In genomic region chr2:224819075-224819474, GRCh38 we compare ENCODE assay signal across 17 cellular contexts.
A peak's percentile ranks its signal among the peaks of the same experiment; 100 is the strongest.
DNase-seq lines count a peak whose midpoint lies in the region; ATAC-seq, FAIRE-seq and TF ChIP-seq lines count a peak whose summit lies in the region.
"Had no signal": no experiment of that assay in that cellular context is flagged by ENCODE, and none has a peak within 500 bp of the region (broad histone marks: within the 10 kb centered on the region; RNA-seq: fewer than 3 reads in every experiment).

No MANE protein-coding gene starts in this region.

- peak overlapping the region; percentile 19 to 82; a peak in 3 of 6 replicates for H3K27ac ChIP-seq in A549
- no peak overlapping the region for H3K27ac ChIP-seq in neural progenitor cell
- H3K27ac ChIP-seq: gastroesophageal sphincter, neutrophil had no signal

- DNase-seq in A549 (ENCODE audit: low read depth in 1 of 2, low spot score in 1 of 2) (no peak), HFFc6 (no peak), NCI-H774 (lab: John Stamatoyannopoulos, UW) (peak; percentile 48), iris pigment epithelial cell (ENCODE audit: low read depth) (peak; percentile 17), neural progenitor cell (ENCODE audit: low spot score) (no peak), HuH-7 (ENCODE audit: low spot score) (no peak), BE2C (no peak), HuH-7.5 (ENCODE audit: low spot score) (no peak)
- DNase-seq: activated CD8-positive, alpha-beta memory T cell treated with anti-CD3 and anti-CD28 coated beads for 24 hours; activated gamma-delta T cell treated with Interleukin-2 at 50 U/mL for 16 hours; Karpas-422; mesendoderm; NCI-H1930; stimulated activated naive B cell treated with anti-CD40 and anti-IgM and Interleukin-4, amounts not matched to agents 10 μg/mL and 1 μg/mL and 100 μg/mL, for 72 hours had no signal

- H4K20me1 ChIP-seq in neural progenitor cell (ENCODE audit: low read depth) = no peaks in the 10 kb centered on the region

- peaks cover 10% of the 10 kb centered on the region for H3K9me3 Mint-ChIP-seq in HFFc6
- no peaks in the 10 kb centered on the region for H3K9me3 Mint-ChIP-seq in neural progenitor cell
- H3K9me3 Mint-ChIP-seq: stimulated activated naive B cell treated with anti-CD40 and anti-IgM and Interleukin-4, amounts not matched to agents 10 μg/mL and 1 μg/mL and 100 μg/mL, for 72 hours had no signal

- no peak for TF ChIP-seq POLR2A in A549 (IDR thresholded peaks at IDR 0.05; ENCODE audit: low read length)

- H3K4me1 ChIP-seq in A549 (peaks cover 46% of the 10 kb centered on the region), neural progenitor cell (no peaks in the 10 kb centered on the region), BE2C (no peaks in the 10 kb centered on the region)
- H3K4me1 ChIP-seq: gastroesophageal sphincter had no signal

- no peak overlapping the region for H2AFZ ChIP-seq in neural progenitor cell (replicated peaks)

- TF ChIP-seq CTCF in A549 (IDR thresholded peaks at IDR 0.05) (no peak), HFFc6 (IDR thresholded peaks at IDR 0.05) (no peak), neural progenitor cell (IDR thresholded peaks at IDR 0.05) (no peak), BE2C (IDR thresholded peaks at IDR 0.05; ENCODE audit: low read depth, low read length) (no peak)

- POLR2A ChIA-PET in A549 (lab: Yijun Ruan, JAX) = no interaction called here

- TF ChIP-seq RAD21 in A549 (conservative IDR thresholded peaks at IDR 0.05 in 1 of 2, IDR thresholded peaks at IDR 0.05 in 1 of 2) = no peak

- 55% methylated on average over 2 of the region's 2 CpGs for WGBS in A549 (ENCODE audit: missing lambda C conversion rate)

- H3K4me1 Mint-ChIP-seq in HFFc6 (ENCODE audit: low read depth) (peaks cover 47% of the 10 kb centered on the region), neural progenitor cell (peaks cover 4% of the 10 kb centered on the region)

- H3K4me2 ChIP-seq in A549 (peak overlapping the region; percentile 27; the same call in 2 of the 3 replicates), neural progenitor cell (no peak overlapping the region)

- H3K9ac ChIP-seq in neural progenitor cell = no peak overlapping the region

- H3K36me3 Mint-ChIP-seq in HFFc6 (ENCODE audit: low read depth) = peaks cover 64% of the 10 kb centered on the region
- H3K36me3 Mint-ChIP-seq in neural progenitor cell = peaks cover 2% of the 10 kb centered on the region

- no peaks in the 10 kb centered on the region for H3K36me3 ChIP-seq in neural progenitor cell
- no peaks in the 10 kb centered on the region for H3K36me3 ChIP-seq in BE2C
- H3K36me3 ChIP-seq: gastroesophageal sphincter, neutrophil had no signal

- ATAC-seq in A549 = no peak
- ATAC-seq: gastroesophageal sphincter; stimulated activated naive B cell treated with anti-CD40 and anti-IgM and Interleukin-4, amounts not matched to agents 10 μg/mL and 1 μg/mL and 100 μg/mL, for 72 hours had no signal

- no peak for FAIRE-seq in A549 (lab: Jason Lieb, UNC)
- FAIRE-seq: TTC549 had no signal

- H3F3A ChIP-seq in neural progenitor cell (ENCODE audit: low read depth) = no peaks in the 10 kb centered on the region

- H3K27me3 ChIP-seq in neural progenitor cell (no peaks in the 10 kb centered on the region), BE2C (no peaks in the 10 kb centered on the region)
- H3K27me3 ChIP-seq: gastroesophageal sphincter, neutrophil had no signal

- TF ChIP-seq EP300 in A549 (IDR thresholded peaks at IDR 0.05) = no peak

- peak overlapping the region; percentile 73; the same call in 1 of the 2 replicates for H3K27ac Mint-ChIP-seq in HFFc6
- no peak overlapping the region for H3K27ac Mint-ChIP-seq in neural progenitor cell
- H3K27ac Mint-ChIP-seq: stimulated activated naive B cell treated with anti-CD40 and anti-IgM and Interleukin-4, amounts not matched to agents 10 μg/mL and 1 μg/mL and 100 μg/mL, for 72 hours had no signal

- peak overlapping the region; percentile 48 for H3K4me3 Mint-ChIP-seq in HFFc6
- no peak overlapping the region for H3K4me3 Mint-ChIP-seq in neural progenitor cell
- H3K4me3 Mint-ChIP-seq: stimulated activated naive B cell treated with anti-CD40 and anti-IgM and Interleukin-4, amounts not matched to agents 10 μg/mL and 1 μg/mL and 100 μg/mL, for 72 hours had no signal

- CTCF ChIA-PET in A549 (lab: Yijun Ruan, JAX) = no interaction called here

- no peaks in the 10 kb centered on the region for H3K79me2 ChIP-seq in neural progenitor cell (ENCODE audit: low read depth)

- H3K9me3 ChIP-seq in A549 (no peaks in the 10 kb centered on the region), neural progenitor cell (ENCODE audit: low read depth) (no peaks in the 10 kb centered on the region), BE2C (no peaks in the 10 kb centered on the region)
- H3K9me3 ChIP-seq: gastroesophageal sphincter, neutrophil had no signal

- H3K27me3 Mint-ChIP-seq in HFFc6 (ENCODE audit: insufficient read depth) (0 out of 2 replicates have a peak, but pooled peaks cover 1% of the 10 kb centered on the region), neural progenitor cell (ENCODE audit: insufficient read depth, low read depth) (peaks cover 2% of the 10 kb centered on the region)
- H3K27me3 Mint-ChIP-seq: stimulated activated naive B cell treated with anti-CD40 and anti-IgM and Interleukin-4, amounts not matched to agents 10 μg/mL and 1 μg/mL and 100 μg/mL, for 72 hours had no signal

- H3K4me3 ChIP-seq in A549 (no peak overlapping the region), neural progenitor cell (no peak overlapping the region), BE2C (ENCODE audit: low read depth, low read length) (no peak overlapping the region)
- H3K4me3 ChIP-seq: gastroesophageal sphincter had no signal

TF ChIP-seq in A549, 52 proteins besides CTCF, POLR2A, EP300 and RAD21 (continues in another document):
- TF ChIP-seq E2F6 (IDR thresholded peaks at IDR 0.05; ENCODE audit: borderline replicate concordance, low read depth) (no peak), CHD4 (IDR thresholded peaks at IDR 0.05; ENCODE audit: borderline replicate concordance) (no peak), NR3C1 (IDR thresholded peaks at IDR 0.05) (no peak), HES2 (IDR thresholded peaks at IDR 0.05) (no peak), USF2 (IDR thresholded peaks at IDR 0.05) (no peak), MAFK (IDR thresholded peaks at IDR 0.05; ENCODE audit: partially characterized antibody) (no peak), HOXB13 (CRISPR knock-in tag; IDR thresholded peaks at IDR 0.05; ENCODE audit: low read depth) (no peak), SREBF2 (IDR thresholded peaks at IDR 0.05) (no peak), HMGXB4 (CRISPR knock-in tag; IDR thresholded peaks at IDR 0.05; ENCODE audit: borderline replicate concordance) (no peak), JUNB (IDR thresholded peaks at IDR 0.05) (no peak), FOSB (CRISPR knock-in tag; IDR thresholded peaks at IDR 0.05) (no peak), HOXA7 (CRISPR knock-in tag; IDR thresholded peaks at IDR 0.05) (no peak), MYC (IDR thresholded peaks at IDR 0.05; ENCODE audit: borderline replicate concordance, low read length) (no peak), PBX3 (IDR thresholded peaks at IDR 0.05) (no peak)

Comparison
In these comparisons a context has a peak if more than half of its experiments do, and no peak if none do; other contexts are left out.
1. DNase-seq: peak in NCI-H774 (single experiment) and iris pigment epithelial cell (single experiment); none in A549 (0 of 2), HFFc6 (single experiment), neural progenitor cell (single experiment), HuH-7 (single experiment), BE2C (single experiment) and HuH-7.5 (single experiment).